In the genomic region with DNA sequence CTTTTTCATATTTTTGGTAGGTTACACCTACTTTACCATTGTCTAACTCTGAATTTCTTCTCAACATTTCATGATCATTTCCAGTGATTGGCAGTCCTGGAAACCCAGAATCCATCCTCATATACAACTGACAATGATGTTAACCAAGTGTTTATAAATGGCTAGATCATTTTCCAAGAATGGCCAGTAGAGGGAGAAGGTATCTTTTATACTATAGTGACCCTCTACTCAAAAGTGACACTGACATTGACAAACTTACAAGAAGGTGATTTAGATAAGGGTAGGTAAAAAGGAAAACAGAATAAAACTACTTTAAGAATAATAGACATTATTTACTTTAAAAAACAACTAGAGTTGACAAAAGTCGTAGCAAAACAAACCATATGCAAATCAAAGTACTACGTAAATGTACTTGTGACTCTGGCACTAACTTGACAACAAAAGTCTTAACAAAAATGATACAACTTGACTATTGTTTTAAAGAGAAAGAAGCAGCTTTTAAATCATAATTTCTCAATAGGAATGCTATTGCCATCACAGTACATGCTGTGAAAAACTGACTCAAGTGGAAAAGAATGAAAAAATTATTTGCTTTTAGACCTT, we compare ENCODE assay signal across 9 cellular contexts.
A peak's percentile ranks its signal among the peaks of the same experiment; 100 is the strongest.
DNase-seq lines count a peak whose midpoint lies in the region; ATAC-seq, FAIRE-seq and TF ChIP-seq lines count a peak whose summit lies in the region.
"Had no signal": no experiment of that assay in that cellular context is flagged by ENCODE, and none has a peak within 500 bp of the region (broad histone marks: within the 10 kb centered on the region; RNA-seq: fewer than 3 reads in every experiment).

No MANE protein-coding gene starts in this region.

- no peak overlapping the region for H3K27ac ChIP-seq in keratinocyte (ENCODE audit: control insufficient read depth, insufficient read depth, low read length)
- H3K27ac ChIP-seq: epithelial cell of prostate had no signal

- no peaks in the 10 kb centered on the region for H4K20me1 ChIP-seq in keratinocyte (ENCODE audit: control insufficient read depth, extremely low read depth, insufficient read depth, low read length)

- H3K4me3 ChIP-seq in HFF-Myc (replicated peaks; ENCODE audit: low read depth, low read length) (no peak overlapping the region), keratinocyte (ENCODE audit: control insufficient read depth in 2 of 3, extremely low read depth in 1 of 3, insufficient read depth in 2 of 3, low read depth in 1 of 3, low read length in 3 of 3) (no peak overlapping the region)

- FAIRE-seq in keratinocyte (lab: Jason Lieb, UNC): no peak

- H3K4me1 ChIP-seq in keratinocyte (ENCODE audit: control insufficient read depth, extremely low read depth, insufficient read depth, low read length): no peaks in the 10 kb centered on the region

- no peak overlapping the region for H3K4me2 ChIP-seq in keratinocyte (ENCODE audit: control insufficient read depth, extremely low read depth, insufficient read depth, low read depth, low read length)

- no peak overlapping the region for H3K9ac ChIP-seq in keratinocyte (ENCODE audit: control insufficient read depth, extremely low read depth, insufficient read depth, low read length)

- ATAC-seq in HG02571 (IDR thresholded peaks at IDR 0.05; ENCODE audit: unreplicated experiment) (no peak), HG03095 (IDR thresholded peaks at IDR 0.05; ENCODE audit: unreplicated experiment) (no peak), HG03442 (IDR thresholded peaks at IDR 0.05; ENCODE audit: unreplicated experiment) (no peak)

- H3K36me3 ChIP-seq in keratinocyte (ENCODE audit: control insufficient read depth in 2 of 2, extremely low read depth in 1 of 2, insufficient read depth in 2 of 2, low read length in 2 of 2): peaks cover 0 to 10% of the 10 kb centered on the region in 2 experiments

- dilution Hi-C loops in keratinocyte (cut with MboI; ENCODE audit: extremely low pct_ligation_motif_present, low sequenced_read_pairs): no loop called here

- H3K79me2 ChIP-seq in keratinocyte (ENCODE audit: control insufficient read depth, insufficient read depth, low read length): no peaks in the 10 kb centered on the region

- H3K27me3 ChIP-seq in keratinocyte (ENCODE audit: control insufficient read depth, extremely low read depth, insufficient read depth, low read length): no peaks in the 10 kb centered on the region

- DNase-seq in COLO829 (ENCODE audit: low spot score) (peak; percentile 12), HFF-Myc (ENCODE audit: extremely low read depth, low read depth) (no peak), SKM-1 (lab: John Stamatoyannopoulos, UW; ENCODE audit: unreplicated experiment) (peak; percentile 28), keratinocyte (ENCODE audit: low read depth, low spot score) (no peak), midbrain (lab: John Stamatoyannopoulos, UW) (no peak)

- H3K9me3 ChIP-seq in keratinocyte (ENCODE audit: control insufficient read depth, low read depth, low read length): no peaks in the 10 kb centered on the region

- H3K9me1 ChIP-seq in keratinocyte (ENCODE audit: control insufficient read depth, extremely low read depth, insufficient read depth, low read length): no peaks in the 10 kb centered on the region

- TF ChIP-seq CTCF in HFF-Myc (IDR thresholded peaks at IDR 0.05; ENCODE audit: low read depth, low read length, missing control alignments) (peak; percentile 52), keratinocyte (optimal IDR thresholded peaks at IDR 0.05 in 1 of 3, IDR thresholded peaks at IDR 0.05 in 1 of 3, conservative IDR thresholded peaks at IDR 0.05 in 1 of 3; ENCODE audit: extremely low read depth in 1 of 3, insufficient read depth in 2 of 3, low read length in 3 of 3) (peak in 2 of 3 experiments; percentile 31 to 36)

- no peak overlapping the region for H2AFZ ChIP-seq in keratinocyte (ENCODE audit: control insufficient read depth, low read length)

Comparison
In these comparisons a context has a peak if more than half of its experiments do, and no peak if none do; other contexts are left out.
1. DNase-seq: peak in COLO829 (single experiment) and SKM-1 (single experiment); none in HFF-Myc (single experiment), keratinocyte (single experiment) and midbrain (single experiment).